ENCODE assay signal across 1 cellular context in the genomic region with DNA sequence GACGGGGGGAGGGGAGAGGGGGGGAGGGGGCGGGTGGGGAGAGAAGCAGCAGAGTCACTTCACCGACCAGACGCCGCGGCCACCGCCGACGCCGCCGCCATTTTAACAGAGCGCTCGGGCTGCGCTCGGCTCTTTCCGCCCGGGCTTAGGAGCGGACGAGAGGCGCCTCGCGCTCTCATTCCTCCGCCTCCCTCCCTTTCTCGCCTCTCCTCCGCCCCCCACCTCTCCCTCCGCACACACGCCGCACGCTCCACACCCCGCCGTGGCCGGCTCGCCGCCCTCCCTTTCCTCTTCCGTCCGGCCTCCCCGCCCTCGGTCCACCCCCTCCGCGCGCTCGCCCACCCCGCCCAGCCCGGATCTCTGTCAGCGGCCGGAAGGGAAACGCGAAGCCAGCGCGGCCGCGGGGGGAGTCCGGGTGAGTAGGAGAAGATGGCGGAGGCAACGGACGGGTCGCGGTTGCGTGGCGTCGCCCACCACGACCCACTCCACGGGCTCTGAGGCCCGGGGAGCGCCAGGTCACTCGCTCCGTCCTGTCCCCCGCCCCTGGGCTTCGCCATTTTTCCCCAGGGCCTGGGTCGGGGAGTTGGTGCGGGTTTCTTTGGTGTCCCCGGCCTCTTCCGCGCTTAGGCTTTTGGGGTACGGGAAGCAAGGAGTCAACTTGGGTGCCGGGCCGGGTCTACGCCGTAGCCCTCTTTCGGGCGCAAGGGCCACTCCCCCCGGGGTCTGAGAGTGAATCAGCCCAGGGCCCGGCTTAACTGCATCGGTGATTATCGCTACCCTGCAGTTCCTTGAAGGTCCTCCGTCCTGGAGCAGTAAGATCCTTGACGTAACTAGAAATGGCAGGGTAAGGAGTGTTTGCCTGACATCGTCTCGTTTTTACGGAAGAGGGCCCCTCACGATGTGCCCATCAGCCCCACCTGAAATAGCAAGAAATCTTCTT.
TF ChIP-seq lines count a peak whose summit lies in the region.

A gene with protein sequence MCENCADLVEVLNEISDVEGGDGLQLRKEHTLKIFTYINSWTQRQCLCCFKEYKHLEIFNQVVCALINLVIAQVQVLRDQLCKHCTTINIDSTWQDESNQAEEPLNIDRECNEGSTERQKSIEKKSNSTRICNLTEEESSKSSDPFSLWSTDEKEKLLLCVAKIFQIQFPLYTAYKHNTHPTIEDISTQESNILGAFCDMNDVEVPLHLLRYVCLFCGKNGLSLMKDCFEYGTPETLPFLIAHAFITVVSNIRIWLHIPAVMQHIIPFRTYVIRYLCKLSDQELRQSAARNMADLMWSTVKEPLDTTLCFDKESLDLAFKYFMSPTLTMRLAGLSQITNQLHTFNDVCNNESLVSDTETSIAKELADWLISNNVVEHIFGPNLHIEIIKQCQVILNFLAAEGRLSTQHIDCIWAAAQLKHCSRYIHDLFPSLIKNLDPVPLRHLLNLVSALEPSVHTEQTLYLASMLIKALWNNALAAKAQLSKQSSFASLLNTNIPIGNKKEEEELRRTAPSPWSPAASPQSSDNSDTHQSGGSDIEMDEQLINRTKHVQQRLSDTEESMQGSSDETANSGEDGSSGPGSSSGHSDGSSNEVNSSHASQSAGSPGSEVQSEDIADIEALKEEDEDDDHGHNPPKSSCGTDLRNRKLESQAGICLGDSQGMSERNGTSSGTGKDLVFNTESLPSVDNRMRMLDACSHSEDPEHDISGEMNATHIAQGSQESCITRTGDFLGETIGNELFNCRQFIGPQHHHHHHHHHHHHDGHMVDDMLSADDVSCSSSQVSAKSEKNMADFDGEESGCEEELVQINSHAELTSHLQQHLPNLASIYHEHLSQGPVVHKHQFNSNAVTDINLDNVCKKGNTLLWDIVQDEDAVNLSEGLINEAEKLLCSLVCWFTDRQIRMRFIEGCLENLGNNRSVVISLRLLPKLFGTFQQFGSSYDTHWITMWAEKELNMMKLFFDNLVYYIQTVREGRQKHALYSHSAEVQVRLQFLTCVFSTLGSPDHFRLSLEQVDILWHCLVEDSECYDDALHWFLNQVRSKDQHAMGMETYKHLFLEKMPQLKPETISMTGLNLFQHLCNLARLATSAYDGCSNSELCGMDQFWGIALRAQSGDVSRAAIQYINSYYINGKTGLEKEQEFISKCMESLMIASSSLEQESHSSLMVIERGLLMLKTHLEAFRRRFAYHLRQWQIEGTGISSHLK (N-terminal part only) (minus strand): TSS at position 123 of the 940 bp plus-strand sequence. CDS start 395 bp downstream, outside the sequence.

TF ChIP-seq in K562, 482 proteins besides CTCF, POLR2A, EP300 and RAD21 (continued from another document and continues in another):
- TF ChIP-seq ZNF395 (CRISPR knock-in tag; IDR thresholded peaks at IDR 0.05) = peak; percentile 92
- TF ChIP-seq MTA3 (IDR thresholded peaks at IDR 0.05; ENCODE audit: borderline replicate concordance) = peak; percentile 72; the same call in 1 of the 2 replicates
- TF ChIP-seq, protein P1, sequence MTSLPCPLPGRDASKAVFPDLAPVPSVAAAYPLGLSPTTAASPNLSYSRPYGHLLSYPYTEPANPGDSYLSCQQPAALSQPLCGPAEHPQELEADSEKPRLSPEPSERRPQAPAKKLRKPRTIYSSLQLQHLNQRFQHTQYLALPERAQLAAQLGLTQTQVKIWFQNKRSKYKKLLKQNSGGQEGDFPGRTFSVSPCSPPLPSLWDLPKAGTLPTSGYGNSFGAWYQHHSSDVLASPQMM (CRISPR knock-in tag; IDR thresholded peaks at IDR 0.05) = no peak
- peak; percentile 91 for TF ChIP-seq POLR2B (IDR thresholded peaks at IDR 0.05; ENCODE audit: low read depth, partially characterized antibody)
- TF ChIP-seq, protein P2, sequence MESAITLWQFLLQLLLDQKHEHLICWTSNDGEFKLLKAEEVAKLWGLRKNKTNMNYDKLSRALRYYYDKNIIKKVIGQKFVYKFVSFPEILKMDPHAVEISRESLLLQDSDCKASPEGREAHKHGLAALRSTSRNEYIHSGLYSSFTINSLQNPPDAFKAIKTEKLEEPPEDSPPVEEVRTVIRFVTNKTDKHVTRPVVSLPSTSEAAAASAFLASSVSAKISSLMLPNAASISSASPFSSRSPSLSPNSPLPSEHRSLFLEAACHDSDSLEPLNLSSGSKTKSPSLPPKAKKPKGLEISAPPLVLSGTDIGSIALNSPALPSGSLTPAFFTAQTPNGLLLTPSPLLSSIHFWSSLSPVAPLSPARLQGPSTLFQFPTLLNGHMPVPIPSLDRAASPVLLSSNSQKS (CRISPR knock-in tag; IDR thresholded peaks at IDR 0.05) = no peak
- TF ChIP-seq MBD1 (CRISPR knock-in tag; IDR thresholded peaks at IDR 0.05) = no peak
- no peak for TF ChIP-seq ZNF354B (CRISPR knock-in tag; IDR thresholded peaks at IDR 0.05)
- TF ChIP-seq MAZ (CRISPR knock-in tag; conservative IDR thresholded peaks at IDR 0.05 in 1 of 2, IDR thresholded peaks at IDR 0.05 in 1 of 2) = peak; percentile 89 to 99
- no peak for TF ChIP-seq TAF15 (IDR thresholded peaks at IDR 0.05; ENCODE audit: low read depth, low read length)
- peak; percentile 58 for TF ChIP-seq FOSL1 (tag; conservative IDR thresholded peaks at IDR 0.05)
- no peak for TF ChIP-seq ZNF197 (CRISPR knock-in tag; IDR thresholded peaks at IDR 0.05; ENCODE audit: low read depth)
- TF ChIP-seq MXI1 (IDR thresholded peaks at IDR 0.05; ENCODE audit: low read depth, low read length) = 0 out of 2 replicates have a peak, but pooled peaks have one; percentile 20
- no peak for TF ChIP-seq POLR3G (IDR thresholded peaks at IDR 0.05; ENCODE audit: extremely low read depth, insufficient read length, insufficient replicate concordance)
- no peak for TF ChIP-seq GATA2 (CRISPR knock-in tag; IDR thresholded peaks at IDR 0.05)
- TF ChIP-seq CREM (IDR thresholded peaks at IDR 0.05; ENCODE audit: low read depth) = peak; percentile 74
- TF ChIP-seq, protein P3, sequence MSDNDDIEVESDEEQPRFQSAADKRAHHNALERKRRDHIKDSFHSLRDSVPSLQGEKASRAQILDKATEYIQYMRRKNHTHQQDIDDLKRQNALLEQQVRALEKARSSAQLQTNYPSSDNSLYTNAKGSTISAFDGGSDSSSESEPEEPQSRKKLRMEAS (CRISPR knock-in tag; IDR thresholded peaks at IDR 0.05) = no peak; the same call in 1 of the 2 replicates
- TF ChIP-seq, protein P4, sequence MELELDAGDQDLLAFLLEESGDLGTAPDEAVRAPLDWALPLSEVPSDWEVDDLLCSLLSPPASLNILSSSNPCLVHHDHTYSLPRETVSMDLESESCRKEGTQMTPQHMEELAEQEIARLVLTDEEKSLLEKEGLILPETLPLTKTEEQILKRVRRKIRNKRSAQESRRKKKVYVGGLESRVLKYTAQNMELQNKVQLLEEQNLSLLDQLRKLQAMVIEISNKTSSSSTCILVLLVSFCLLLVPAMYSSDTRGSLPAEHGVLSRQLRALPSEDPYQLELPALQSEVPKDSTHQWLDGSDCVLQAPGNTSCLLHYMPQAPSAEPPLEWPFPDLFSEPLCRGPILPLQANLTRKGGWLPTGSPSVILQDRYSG (tag; conservative IDR thresholded peaks at IDR 0.05; ENCODE audit: low read depth) = no peak
- no peak for TF ChIP-seq THRAP3 (IDR thresholded peaks at IDR 0.05; ENCODE audit: borderline replicate concordance)
- TF ChIP-seq CSDE1 (IDR thresholded peaks at IDR 0.05) = no peak; a peak in 1 of 4 replicates
- peak; percentile 77 for TF ChIP-seq ZSCAN29 (IDR thresholded peaks at IDR 0.05)
- peak; percentile 96 for TF ChIP-seq ZFX (CRISPR knock-in tag; IDR thresholded peaks at IDR 0.05)
- TF ChIP-seq NKRF (IDR thresholded peaks at IDR 0.05; ENCODE audit: borderline replicate concordance) = no peak; the same call in 1 of the 2 replicates
- 0 out of 2 replicates have a peak, but pooled peaks have one; percentile 51 for TF ChIP-seq CGGBP1 (CRISPR knock-in tag; IDR thresholded peaks at IDR 0.05)
- TF ChIP-seq NCOA2 (IDR thresholded peaks at IDR 0.05; ENCODE audit: partially characterized antibody in 2 of 2) = no peak
- TF ChIP-seq ZNF785 (CRISPR knock-in tag; IDR thresholded peaks at IDR 0.05) = no peak
